In the genomic region with DNA sequence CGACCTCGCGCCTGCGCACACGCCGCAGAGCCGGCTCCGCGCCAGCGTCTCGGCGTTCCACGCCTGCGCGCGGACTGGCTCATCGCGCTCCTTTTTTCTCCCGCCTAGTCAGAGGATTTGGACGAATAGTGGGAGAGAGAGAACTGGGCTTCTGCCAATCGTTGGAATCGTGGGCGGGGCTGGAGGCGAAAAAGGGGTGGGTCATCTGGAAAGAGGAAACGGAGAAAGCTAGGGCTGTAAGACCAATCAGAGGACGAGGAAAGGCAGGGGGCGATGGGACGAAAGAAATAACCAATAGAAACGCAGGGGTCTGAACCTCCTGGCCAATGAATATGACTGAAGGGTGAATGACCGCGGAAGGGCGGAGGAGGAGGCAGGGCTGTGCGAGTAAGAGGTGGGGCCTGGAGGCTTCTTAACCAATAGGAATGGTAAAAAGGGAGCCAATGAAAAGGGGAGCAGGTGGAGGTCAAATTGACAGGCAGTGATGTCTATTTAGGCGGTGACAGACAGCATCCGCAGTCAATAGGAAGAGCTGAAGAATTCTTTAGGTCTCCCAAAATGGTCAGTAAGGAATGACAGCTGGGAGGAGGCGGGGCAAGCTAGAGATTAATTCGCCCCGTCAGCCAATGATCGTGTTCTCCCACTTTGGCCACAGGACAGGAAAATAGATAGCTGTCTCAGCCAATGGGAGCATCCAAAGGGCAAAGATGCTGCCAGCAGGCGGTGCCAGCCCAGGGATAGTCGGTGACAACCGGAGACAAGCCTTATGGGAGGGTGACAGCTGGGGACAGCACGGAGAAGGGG, we compare ENCODE assay signal across 8 cellular contexts. TPM values are rescaled to one million over a fixed set of nuclear protein-coding genes. Genes with fewer than 3 reads are reported as not detected.
DNase-seq lines count a peak whose midpoint lies in the region; ATAC-seq and TF ChIP-seq lines count a peak whose summit lies in the region.

A gene with protein sequence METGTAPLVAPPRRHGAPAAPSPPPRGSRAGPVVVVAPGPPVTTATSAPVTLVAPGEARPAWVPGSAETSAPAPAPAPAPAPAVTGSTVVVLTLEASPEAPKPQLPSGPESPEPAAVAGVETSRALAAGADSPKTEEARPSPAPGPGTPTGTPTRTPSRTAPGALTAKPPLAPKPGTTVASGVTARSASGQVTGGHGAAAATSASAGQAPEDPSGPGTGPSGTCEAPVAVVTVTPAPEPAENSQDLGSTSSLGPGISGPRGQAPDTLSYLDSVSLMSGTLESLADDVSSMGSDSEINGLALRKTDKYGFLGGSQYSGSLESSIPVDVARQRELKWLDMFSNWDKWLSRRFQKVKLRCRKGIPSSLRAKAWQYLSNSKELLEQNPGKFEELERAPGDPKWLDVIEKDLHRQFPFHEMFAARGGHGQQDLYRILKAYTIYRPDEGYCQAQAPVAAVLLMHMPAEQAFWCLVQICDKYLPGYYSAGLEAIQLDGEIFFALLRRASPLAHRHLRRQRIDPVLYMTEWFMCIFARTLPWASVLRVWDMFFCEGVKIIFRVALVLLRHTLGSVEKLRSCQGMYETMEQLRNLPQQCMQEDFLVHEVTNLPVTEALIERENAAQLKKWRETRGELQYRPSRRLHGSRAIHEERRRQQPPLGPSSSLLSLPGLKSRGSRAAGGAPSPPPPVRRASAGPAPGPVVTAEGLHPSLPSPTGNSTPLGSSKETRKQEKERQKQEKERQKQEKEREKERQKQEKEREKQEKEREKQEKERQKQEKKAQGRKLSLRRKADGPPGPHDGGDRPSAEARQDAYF (minus strand): TSS at position 51 of the 804 bp plus-strand sequence. CDS start 311 bp downstream, outside the sequence.

- intact Hi-C loops in Right ventricle myocardium inferior (cut with DNase I) = no loop called here

- POLR2A ChIA-PET in T-cell (lab: Charles Lee) = interaction anchor here (0.6 to 1.7 kb wide), 5 partner anchors 12 to 166 kb away, joined by 3 to 7 read pairs (median 5); a partner anchor contains a TSS

- H3K4me3 ChIP-seq in GM12864 (ENCODE audit: low read depth, low read length) (peak within 1 kb of the TSS; percentile 85), adipocyte (ENCODE audit: low read length) (peak within 1 kb of the TSS; percentile 89), thoracic aorta (peak within 1 kb of the TSS; percentile 93)

- ATAC-seq in HG02840 (IDR thresholded peaks at IDR 0.05; ENCODE audit: low FRiP score, unreplicated experiment) = peak; percentile 73
- ATAC-seq in T-cell (replicated peaks in 1 of 4) = peak; percentile 83 to 86 (median 84)
- peak; percentile 94 for ATAC-seq in Right ventricle myocardium inferior
- peak; percentile 92 for ATAC-seq in thoracic aorta (ENCODE audit: insufficient number of reproducible peaks, low FRiP score, low read depth)

- H3K27ac ChIP-seq in thoracic aorta = peak within 1 kb of the TSS; percentile 81 to 82

- peaks cover 3% of the 10 kb centered on the region for H3K36me3 ChIP-seq in adipocyte (ENCODE audit: control insufficient read depth, insufficient read depth, low read length, severe bottlenecking)
- no peaks in the 10 kb centered on the region for H3K36me3 ChIP-seq in thoracic aorta

- DNase-seq in GM12864 (ENCODE audit: low read depth) (peak; percentile 100), NCI-H1436 (lab: John Stamatoyannopoulos, UW) (peak; percentile 100), T-cell (peak; percentile 96 to 100 (median 99)), adipocyte (ENCODE audit: low read depth) (peak; percentile 100), Right ventricle myocardium inferior (ENCODE audit: missing footprints) (peak; percentile 97), osteocyte (ENCODE audit: extremely low spot score, unreplicated experiment) (peak; percentile 100), thoracic aorta (ENCODE audit: low spot score) (peak; percentile 97)

- peaks cover 21% of the 10 kb centered on the region for H3K4me1 ChIP-seq in adipocyte (ENCODE audit: control insufficient read depth, insufficient read depth, low read length)
- peaks cover 24 to 25% of the 10 kb centered on the region in 2 donors for H3K4me1 ChIP-seq in thoracic aorta (ENCODE audit: control insufficient read depth in 1 of 2, low read depth in 2 of 2)

- peaks cover 6% of the 10 kb centered on the region for H3K36me3 Mint-ChIP-seq in T-cell
- peaks cover 7% of the 10 kb centered on the region for H3K36me3 Mint-ChIP-seq in osteocyte (ENCODE audit: unreplicated experiment)

- H3K9me3 Mint-ChIP-seq in T-cell = no peaks in the 10 kb centered on the region
- H3K9me3 Mint-ChIP-seq in osteocyte (ENCODE audit: unreplicated experiment) = no peaks in the 10 kb centered on the region

- no peaks in the 10 kb centered on the region for H3K9me3 ChIP-seq in adipocyte (ENCODE audit: control insufficient read depth, low read length)
- H3K9me3 ChIP-seq in thoracic aorta = no peaks in the 10 kb centered on the region

- H3K4me1 Mint-ChIP-seq in T-cell (peaks cover 45 to 49% (median 46%) of the 10 kb centered on the region in 3 donors), osteocyte (ENCODE audit: unreplicated experiment) (peaks cover 40% of the 10 kb centered on the region)

- CTCF ChIA-PET in T-cell (lab: Charles Lee) = interaction anchor here (0.5 to 1.9 kb wide), 18 partner anchors 11 to 670 kb away, joined by 3 to 32 read pairs (median 4); a partner anchor contains a TSS

- peak within 1 kb of the TSS; percentile 93 to 95 for H3K27ac Mint-ChIP-seq in T-cell
- H3K27ac Mint-ChIP-seq in osteocyte (ENCODE audit: unreplicated experiment) = peak within 1 kb of the TSS; percentile 93

- no peak for TF ChIP-seq CTCF in GM12864 (IDR thresholded peaks at IDR 0.05; ENCODE audit: low read depth, low read length, missing control alignments)
- TF ChIP-seq CTCF in osteocyte (IDR thresholded peaks at IDR 0.05) = peak; percentile 46
- TF ChIP-seq CTCF in thoracic aorta (IDR thresholded peaks at IDR 0.05) = no peak

- H3K27me3 Mint-ChIP-seq in T-cell (no peaks in the 10 kb centered on the region), osteocyte (ENCODE audit: unreplicated experiment) (no peaks in the 10 kb centered on the region)

- H3K4me3 Mint-ChIP-seq in T-cell (peak within 1 kb of the TSS; percentile 85 to 91 (median 86)), osteocyte (ENCODE audit: unreplicated experiment) (peak within 1 kb of the TSS; percentile 85)

- H3K27me3 ChIP-seq in adipocyte (replicated peaks; ENCODE audit: control insufficient read depth, insufficient read depth, low read length) (no peaks in the 10 kb centered on the region), thoracic aorta (replicated peaks; ENCODE audit: insufficient read depth) (no peaks in the 10 kb centered on the region)

- H3K9ac ChIP-seq in adipocyte (ENCODE audit: low read length) = peak within 1 kb of the TSS; percentile 87

RNA-seq across cellular contexts. Expression of the gene that starts here (rescaled TPM):
- total RNA-seq in T-cell (10 to 100 TPM; 24.0 to 60.1 (median 52.5) TPM), Right ventricle myocardium inferior (26.0 TPM), osteocyte (47.0 and 49.0 TPM in 2 replicates), thoracic aorta (10 to 100 TPM; 34.5 TPM)

Comparison
In these comparisons a context has a peak if more than half of its experiments do, and no peak if none do; other contexts are left out.
1. Peak in every context shown above with its lines: DNase-seq, ATAC-seq, H3K4me3 ChIP-seq and H3K27ac ChIP-seq.